In the genomic region with DNA sequence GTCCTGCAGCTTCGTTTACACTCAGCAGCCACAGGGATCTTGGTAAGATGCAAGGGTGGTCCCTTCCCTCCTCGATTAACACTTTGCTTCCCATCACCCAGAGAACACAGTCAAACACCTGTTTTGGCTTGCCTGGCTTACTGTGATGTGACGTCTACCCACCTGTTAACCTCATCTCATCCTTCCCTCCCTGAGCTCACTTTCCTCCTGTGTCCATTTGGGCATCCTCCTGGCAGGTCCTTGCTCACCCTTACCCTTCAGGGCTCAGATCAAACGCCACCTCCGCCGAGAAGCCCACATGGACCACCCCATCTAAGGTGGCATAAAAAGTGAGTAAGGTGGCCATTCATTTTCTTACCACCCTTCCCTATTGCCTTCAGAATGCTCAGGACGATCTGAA, we compare ENCODE assay signal across 16 cellular contexts. TPM values are rescaled to one million over a fixed set of nuclear protein-coding genes. Genes with fewer than 3 reads are reported as not detected.
A peak's percentile ranks its signal among the peaks of the same experiment; 100 is the strongest.
DNase-seq lines count a peak whose midpoint lies in the region; ATAC-seq, FAIRE-seq and TF ChIP-seq lines count a peak whose summit lies in the region.
"Had no signal": no experiment of that assay in that cellular context is flagged by ENCODE, and none has a peak within 500 bp of the region (broad histone marks: within the 10 kb centered on the region; RNA-seq: fewer than 3 reads in every experiment).

No MANE protein-coding gene starts in this region.

- POLR2A ChIA-PET in H1 (lab: Charles Lee; ENCODE audit: partially characterized antibody), result interaction anchor here (1.1 to 5.5 kb wide), 2 partner anchors 8 to 9 kb away, joined by 6 to 42 read pairs; a partner anchor contains a TSS

- H2BK5ac ChIP-seq in H1 (ENCODE audit: low read depth, low read length), result peak overlapping the region; percentile 48; the same call in 1 of the 2 replicates

- no peak overlapping the region for H2BK20ac ChIP-seq in H1 (ENCODE audit: low read length)

- peaks cover 28% of the 10 kb centered on the region for H3K4me1 Mint-ChIP-seq in neural crest cell

- ATAC-seq in HG03460 (IDR thresholded peaks at IDR 0.05; ENCODE audit: unreplicated experiment) (no peak), HG02852 (IDR thresholded peaks at IDR 0.05; ENCODE audit: unreplicated experiment) (no peak), GM18505 (IDR thresholded peaks at IDR 0.05; ENCODE audit: unreplicated experiment) (no peak)
- ATAC-seq: CD8-positive, alpha-beta T cell had no signal

- no peak overlapping the region for H2BK120ac ChIP-seq in H1 (replicated peaks; ENCODE audit: low read depth, low read length)

- CTCF ChIA-PET in H1 (lab: Charles Lee; ENCODE audit: partially characterized antibody), result interaction anchor here (0.6 kb wide), 3 partner anchors 17 to 418 kb away, joined by 3 read pairs; no protein-coding TSS in a partner anchor

- no peaks in the 10 kb centered on the region for H3K79me2 ChIP-seq in H1 (ENCODE audit: control insufficient read depth in 1 of 2, insufficient read depth in 2 of 2, low read length in 2 of 2)

- no peak overlapping the region for H3K14ac ChIP-seq in H1 (ENCODE audit: insufficient read length)

- no peaks in the 10 kb centered on the region for H3K9me3 ChIP-seq in H1 (ENCODE audit: insufficient read depth in 2 of 2, low read depth in 1 of 2, low read length in 1 of 2)

- TF ChIP-seq CTCF in H1 (IDR thresholded peaks at IDR 0.05; ENCODE audit: control extremely low read depth in 1 of 3, insufficient read depth in 1 of 3, low read depth in 1 of 3, low read length in 3 of 3), result no peak
- TF ChIP-seq CTCF in neural crest cell (conservative IDR thresholded peaks at IDR 0.05), result no peak

- no peak overlapping the region for H4K5ac ChIP-seq in H1 (ENCODE audit: insufficient read length, low read depth, low read length)

- H3K27me3 Mint-ChIP-seq in neural crest cell (ENCODE audit: low read depth), result no peaks in the 10 kb centered on the region

- H2BK15ac ChIP-seq in H1 (ENCODE audit: low read length), result no peak overlapping the region; the same call in 1 of the 2 replicates

- H3K9me3 Mint-ChIP-seq in neural crest cell, result no peaks in the 10 kb centered on the region
- H3K9me3 Mint-ChIP-seq: CD8-positive, alpha-beta T cell had no signal

- H3K4me3 ChIP-seq in H7 (ENCODE audit: insufficient read depth, low read depth, low read length), result no peak overlapping the region
- H3K4me3 ChIP-seq in H1 (ENCODE audit: extremely low read depth in 1 of 4, insufficient read depth in 2 of 4, low read depth in 3 of 4, low read length in 4 of 4), result no peak overlapping the region

- H3K79me1 ChIP-seq in H1 (ENCODE audit: low read depth, low read length), result no peaks in the 10 kb centered on the region

- peak overlapping the region in 1 of 4 experiments; percentile 43; a peak in 2 of 7 replicates for H3K9ac ChIP-seq in H1 (replicated peaks in 1 of 4; ENCODE audit: extremely low read depth in 1 of 4, low read depth in 3 of 4, low read length in 3 of 4)

- no peak for TF ChIP-seq RAD21 in H1 (IDR thresholded peaks at IDR 0.05 in 1 of 2, conservative IDR thresholded peaks at IDR 0.05 in 1 of 2; ENCODE audit: low read depth in 2 of 2, low read length in 2 of 2)

- peaks cover 0 to 8% (median 5%) of the 10 kb centered on the region in 4 experiments; a peak in 6 of 7 replicates for H3K4me1 ChIP-seq in H1 (replicated peaks in 1 of 4; ENCODE audit: control insufficient read depth in 3 of 4, insufficient read depth in 4 of 4, low read length in 3 of 4)

- H3K36me3 Mint-ChIP-seq in neural crest cell (ENCODE audit: low read depth), result peaks cover 9% of the 10 kb centered on the region

- H3K23me2 ChIP-seq in H1 (ENCODE audit: low read depth, low read length), result peaks cover 11% of the 10 kb centered on the region

- peak; percentile 50 for DNase-seq in H7
- no peak for DNase-seq in HTR-8/SVneo (ENCODE audit: insufficient read length, low spot score)
- DNase-seq in H1 (ENCODE audit: low read depth in 1 of 2, low spot score in 2 of 2), result no peak
- DNase-seq in neural crest cell (ENCODE audit: low read depth, low spot score), result no peak
- no peak for DNase-seq in T1000 (lab: John Stamatoyannopoulos, UW)
- DNase-seq: CD8-positive, alpha-beta T cell; DMS153; DMS79 treated with DMSO at 0.1 percent for 48 hours; EL had no signal

- H4K91ac ChIP-seq in H1 (replicated peaks; ENCODE audit: insufficient read length, low read length), result no peak overlapping the region

- H3K4ac ChIP-seq in H1 (replicated peaks; ENCODE audit: insufficient read length, low read depth, low read length), result no peak overlapping the region

- H3K36me3 ChIP-seq in H7 (replicated peaks; ENCODE audit: control insufficient read depth, insufficient read depth, low read length) (no peaks in the 10 kb centered on the region; the same call in 1 of the 2 replicates), H1 (ENCODE audit: control insufficient read depth in 2 of 4, insufficient read depth in 4 of 4, low read length in 3 of 4) (peaks cover 0 to 3% (median 1%) of the 10 kb centered on the region in 4 experiments; a peak in 2 of 8 replicates)

- 61% methylated on average over 7 of the region's 7 CpGs; no CpG with 5 or more reads in 1 of the 2 experiments for WGBS in H1 (ENCODE audit: extremely low coverage in 1 of 2, insufficient coverage in 1 of 2, insufficient read length in 1 of 2, insufficient replicate concordance in 2 of 2, low coverage in 1 of 2, low lambda C conversion rate in 2 of 2, missing lambda C conversion rate in 1 of 2), 2 experiments

- H3K27ac Mint-ChIP-seq in neural crest cell (ENCODE audit: unreplicated experiment), result no peak overlapping the region
- H3K27ac Mint-ChIP-seq: CD8-positive, alpha-beta T cell had no signal

- H3K56ac ChIP-seq in H1 (replicated peaks; ENCODE audit: insufficient read length, low read depth, low read length), result no peak overlapping the region

- no peaks in the 10 kb centered on the region for H4K20me1 ChIP-seq in H1 (replicated peaks in 1 of 2; ENCODE audit: control insufficient read depth in 1 of 2, insufficient read depth in 2 of 2, low read length in 2 of 2)

- H3K4me2 ChIP-seq in H1 (ENCODE audit: insufficient read depth in 1 of 2, low read depth in 2 of 2, low read length in 2 of 2), result peak overlapping the region in 1 of 2 experiments; percentile 20; a peak in 3 of 4 replicates

- H3K27me3 ChIP-seq in H7 (ENCODE audit: control insufficient read depth, insufficient read depth, low read length) (no peaks in the 10 kb centered on the region), H1 (replicated peaks in 1 of 4; ENCODE audit: control insufficient read depth in 3 of 4, extremely low read depth in 1 of 4, insufficient read depth in 3 of 4, low read length in 3 of 4) (peaks cover 0 to 2% (median 0%) of the 10 kb centered on the region in 4 experiments; a peak in 2 of 7 replicates)

- H3K4me3 Mint-ChIP-seq in neural crest cell, result peak overlapping the region; percentile 57
- H3K4me3 Mint-ChIP-seq: CD14-positive monocyte; CD8-positive, alpha-beta T cell had no signal

- TF ChIP-seq POLR2A in H1 (IDR thresholded peaks at IDR 0.05; ENCODE audit: control extremely low read depth in 1 of 2, low read depth in 2 of 2, low read length in 2 of 2), result no peak
- no peak for TF ChIP-seq POLR2A in GM18505 (IDR thresholded peaks at IDR 0.05; ENCODE audit: borderline replicate concordance, extremely low read depth, insufficient read depth, insufficient read length)

- H4K8ac ChIP-seq in H1 (ENCODE audit: extremely low read depth, insufficient read depth, low read length), result no peak overlapping the region

- no peak overlapping the region for H3K27ac ChIP-seq in H1 (ENCODE audit: low read depth, low read length)

- H2BK12ac ChIP-seq in H1 (ENCODE audit: low read depth, low read length), result peak overlapping the region; percentile 71; the same call in 1 of the 2 replicates

- no peak for TF ChIP-seq EP300 in H1 (IDR thresholded peaks at IDR 0.05; ENCODE audit: borderline replicate concordance in 1 of 2, low read depth in 2 of 2, low read length in 2 of 2)

- no peak overlapping the region for H3K18ac ChIP-seq in H1 (ENCODE audit: extremely low read depth, low read length)

- no peak overlapping the region for H3K23ac ChIP-seq in H1 (ENCODE audit: insufficient read length)

- peak overlapping the region; percentile 43; the same call in 1 of the 2 replicates for H2AK5ac ChIP-seq in H1 (ENCODE audit: low read depth, low read length)

- H2AFZ ChIP-seq in H1 (ENCODE audit: low read length), result no peak overlapping the region

- FAIRE-seq in HTR-8/SVneo (lab: Jason Lieb, UNC) (peak; percentile 44), H1 (lab: Jason Lieb, UNC) (no peak)
- FAIRE-seq: A204.1, D721Med, GM12892 had no signal

RNA-seq across cellular contexts. Expression of a gene that starts 9.2 kb away (rescaled TPM):
- total RNA-seq in H7 (2014; rRNA removed; shearing (Covaris generic)), result 4.3 and 4.7 TPM in 2 replicates
- total RNA-seq in H1 (2021; fragmentation: NEBNext Ultra II Directional; extraction: Animal tissue kit (Norgen Biotek cat#: 25700)), result 17.6 and 18.5 TPM in 2 replicates
- polyA plus RNA-seq in H1 (2011; rRNA removed), result 9.1 and 13.0 TPM in 2 replicates
- 9.1 TPM for polyA plus RNA-seq in H1 (2011; cell fraction: cytosol; rRNA removed)
- polyA plus RNA-seq in H1 (2011; cell fraction: nucleus; rRNA removed), result 14.5 TPM
- polyA plus RNA-seq in H1 (2012, experiment 1 of 2), result 12.0 to 16.3 TPM (median 15.0 TPM) in 4 replicates
- polyA plus RNA-seq in H1 (2012, experiment 2 of 2), result 12.9 TPM
- 11.5 TPM for polyA plus RNA-seq in H1 (2013, experiment 1 of 2)
- polyA plus RNA-seq in H1 (2013, experiment 2 of 2), result 11.4 TPM
- polyA minus RNA-seq in H1 (2011; rRNA and poly(A)+ RNA removed), result 4.7 and 6.3 TPM in 2 replicates
- 7.6 TPM for polyA minus RNA-seq in H1 (2011; cell fraction: cytosol; rRNA and poly(A)+ RNA removed)
- 6.5 TPM for polyA minus RNA-seq in H1 (2011; cell fraction: nucleus; rRNA and poly(A)+ RNA removed)
- total RNA-seq in neural crest cell, result 31.6 and 31.8 TPM in 2 replicates

RNA-seq across cellular contexts. Expression of a gene that starts 9.5 kb away (rescaled TPM):
- 17.2 and 20.5 TPM in 2 replicates for total RNA-seq in H7 (2014; rRNA removed; shearing (Covaris generic))
- total RNA-seq in H1 (2021; fragmentation: NEBNext Ultra II Directional; extraction: Animal tissue kit (Norgen Biotek cat#: 25700)), result 18.9 and 19.0 TPM in 2 replicates
- polyA plus RNA-seq in H1 (2011; rRNA removed), result 10.0 and 16.4 TPM in 2 replicates
- 10.7 TPM for polyA plus RNA-seq in H1 (2011; cell fraction: cytosol; rRNA removed)
- polyA plus RNA-seq in H1 (2011; cell fraction: nucleus; rRNA removed), result 17.3 TPM
- polyA plus RNA-seq in H1 (2012, experiment 1 of 2), result 9.1 to 16.9 TPM (median 15.6 TPM) in 4 replicates
- polyA plus RNA-seq in H1 (2012, experiment 2 of 2), result 7.5 TPM
- polyA plus RNA-seq in H1 (2013, experiment 1 of 2), result 22.8 TPM
- 19.2 TPM for polyA plus RNA-seq in H1 (2013, experiment 2 of 2)
- polyA minus RNA-seq in H1 (2011; rRNA and poly(A)+ RNA removed), result 2.1 and 4.3 TPM in 2 replicates
- 9.6 TPM for polyA minus RNA-seq in H1 (2011; cell fraction: cytosol; rRNA and poly(A)+ RNA removed)
- polyA minus RNA-seq in H1 (2011; cell fraction: nucleus; rRNA and poly(A)+ RNA removed), result 14.9 TPM
- 28.2 and 29.1 TPM in 2 replicates for total RNA-seq in neural crest cell

RNA-seq across cellular contexts. Expression of a gene that starts 10.0 kb away (rescaled TPM):
- total RNA-seq in H7 (2014; rRNA removed; shearing (Covaris generic)), result 11.2 and 13.6 TPM in 2 replicates
- total RNA-seq in H1 (2021; fragmentation: NEBNext Ultra II Directional; extraction: Animal tissue kit (Norgen Biotek cat#: 25700)), result 4.7 and 5.4 TPM in 2 replicates
- 4.4 and 7.0 TPM in 2 replicates for polyA plus RNA-seq in H1 (2011; rRNA removed)
- polyA plus RNA-seq in H1 (2011; cell fraction: cytosol; rRNA removed), result 3.9 TPM
- 7.3 TPM for polyA plus RNA-seq in H1 (2011; cell fraction: nucleus; rRNA removed)
- 1.3 to 4.2 TPM (median 3.6 TPM) in 4 replicates for polyA plus RNA-seq in H1 (2012, experiment 1 of 2)
- polyA plus RNA-seq in H1 (2012, experiment 2 of 2), result 2.7 TPM
- polyA plus RNA-seq in H1 (2013, experiment 1 of 2), result 2.8 TPM
- 3.4 TPM for polyA plus RNA-seq in H1 (2013, experiment 2 of 2)
- 0.73 and 0.79 TPM in 2 replicates for polyA minus RNA-seq in H1 (2011; rRNA and poly(A)+ RNA removed)
- 4.3 TPM for polyA minus RNA-seq in H1 (2011; cell fraction: cytosol; rRNA and poly(A)+ RNA removed)
- 6.0 TPM for polyA minus RNA-seq in H1 (2011; cell fraction: nucleus; rRNA and poly(A)+ RNA removed)
- total RNA-seq in neural crest cell, result 6.1 and 6.7 TPM in 2 replicates

RNA-seq across cellular contexts. Expression of a gene that starts 15.3 kb away (rescaled TPM):
- 3.5 and 4.9 TPM in 2 replicates for total RNA-seq in H7 (2014; rRNA removed; shearing (Covaris generic))
- 13.6 and 14.6 TPM in 2 replicates for total RNA-seq in H1 (2021; fragmentation: NEBNext Ultra II Directional; extraction: Animal tissue kit (Norgen Biotek cat#: 25700))
- 3.5 and 5.9 TPM in 2 replicates for polyA plus RNA-seq in H1 (2011; rRNA removed)
- polyA plus RNA-seq in H1 (2011; cell fraction: cytosol; rRNA removed), result 3.2 TPM
- polyA plus RNA-seq in H1 (2011; cell fraction: nucleus; rRNA removed), result 5.2 TPM
- polyA plus RNA-seq in H1 (2012, experiment 1 of 2), result 4.2 to 8.5 TPM (median 7.3 TPM) in 4 replicates
- polyA plus RNA-seq in H1 (2012, experiment 2 of 2), result 3.5 TPM
- polyA plus RNA-seq in H1 (2013, experiment 1 of 2), result 8.2 TPM
- polyA plus RNA-seq in H1 (2013, experiment 2 of 2), result 8.3 TPM
- polyA minus RNA-seq in H1 (2011; rRNA and poly(A)+ RNA removed), result 0.49 and 1.1 TPM in 2 replicates
- 6.8 TPM for polyA minus RNA-seq in H1 (2011; cell fraction: cytosol; rRNA and poly(A)+ RNA removed)
- 5.9 TPM for polyA minus RNA-seq in H1 (2011; cell fraction: nucleus; rRNA and poly(A)+ RNA removed)
- 20.3 TPM in 2 replicates for total RNA-seq in neural crest cell

RNA-seq across cellular contexts. Expression of a gene that starts 34.3 kb away (rescaled TPM):
- 9.8 and 12.5 TPM in 2 replicates for total RNA-seq in H7 (2014; rRNA removed; shearing (Covaris generic))
- 8.0 and 8.6 TPM in 2 replicates for total RNA-seq in H1 (2021; fragmentation: NEBNext Ultra II Directional; extraction: Animal tissue kit (Norgen Biotek cat#: 25700))
- polyA plus RNA-seq in H1 (2011; rRNA removed), result 6.5 and 9.8 TPM in 2 replicates
- polyA plus RNA-seq in H1 (2011; cell fraction: cytosol; rRNA removed), result 7.1 TPM
- 25.5 TPM for polyA plus RNA-seq in H1 (2011; cell fraction: nucleus; rRNA removed)
- 7.0 to 11.1 TPM (median 10.1 TPM) in 4 replicates for polyA plus RNA-seq in H1 (2012, experiment 1 of 2)
- polyA plus RNA-seq in H1 (2012, experiment 2 of 2), result 8.3 TPM
- 3.9 TPM for polyA plus RNA-seq in H1 (2013, experiment 1 of 2)
- polyA plus RNA-seq in H1 (2013, experiment 2 of 2), result 3.9 TPM
- polyA minus RNA-seq in H1 (2011; rRNA and poly(A)+ RNA removed), result 5.2 and 8.4 TPM in 2 replicates
- 5.8 TPM for polyA minus RNA-seq in H1 (2011; cell fraction: cytosol; rRNA and poly(A)+ RNA removed)
- 8.9 TPM for polyA minus RNA-seq in H1 (2011; cell fraction: nucleus; rRNA and poly(A)+ RNA removed)
- 11.0 and 12.4 TPM in 2 replicates for total RNA-seq in neural crest cell
